15 cellular contexts compared by ENCODE assay signal in genomic region chr17:48614904-48615211, GRCh38. TPM values are rescaled to one million over a fixed set of nuclear protein-coding genes. Genes with fewer than 3 reads are reported as not detected.
DNase-seq lines count a peak whose midpoint lies in the region; ATAC-seq and TF ChIP-seq lines count a peak whose summit lies in the region.
"Had no signal": no experiment of that assay in that cellular context is flagged by ENCODE, and none has a peak within 500 bp of the region (broad histone marks: within the 10 kb centered on the region; RNA-seq: fewer than 3 reads in every experiment).

No MANE protein-coding gene starts in this region.

- no peak overlapping the region for H3K27ac Mint-ChIP-seq in activated CD4-positive, alpha-beta T cell treated with anti-CD3 and anti-CD28 coated beads for 36 hours

- H3K9ac ChIP-seq in smooth muscle cell (ENCODE audit: low read depth) (no peak overlapping the region), Karpas-422 (ENCODE audit: low read length) (no peak overlapping the region)

- intact Hi-C loops in activated CD4-positive, alpha-beta T cell treated with anti-CD3 and anti-CD28 coated beads for 36 hours (cut with DNase I, micrococcal nuclease): loop anchor here (2.0 to 10.0 kb wide), 5 partner anchors 102 to 483 kb away; partner anchors contain the start of genes PRAC1 (in 1 of the 2) and PRAC2 (in 1 of the 2)

- H3K4me2 ChIP-seq in smooth muscle cell (peak overlapping the region; percentile 98), Karpas-422 (ENCODE audit: low read depth, low read length, poor library complexity, severe bottlenecking) (no peak overlapping the region)

- H3K27me3 Mint-ChIP-seq in activated CD4-positive, alpha-beta T cell treated with anti-CD3 and anti-CD28 coated beads for 36 hours: peaks cover 74% of the 10 kb centered on the region

- no peaks in the 10 kb centered on the region for H3K36me3 Mint-ChIP-seq in activated CD4-positive, alpha-beta T cell treated with anti-CD3 and anti-CD28 coated beads for 36 hours (ENCODE audit: low read depth)
- H3K36me3 Mint-ChIP-seq: activated CD4-positive, alpha-beta memory T cell treated with anti-CD3 and anti-CD28 coated beads for 36 hours had no signal

- H3K9me3 ChIP-seq in MG63 (no peaks in the 10 kb centered on the region), smooth muscle cell (replicated peaks; ENCODE audit: low read depth) (no peaks in the 10 kb centered on the region), Karpas-422 (ENCODE audit: low read length) (no peaks in the 10 kb centered on the region)
- H3K9me3 ChIP-seq: heart left ventricle had no signal

- POLR2A ChIA-PET in activated CD4-positive, alpha-beta T cell treated with anti-CD3 and anti-CD28 coated beads for 36 hours (lab: Charles Lee): no interaction called here

- H3K4me3 Mint-ChIP-seq in activated CD4-positive, alpha-beta T cell treated with anti-CD3 and anti-CD28 coated beads for 36 hours: peak overlapping the region; percentile 2

- no peaks in the 10 kb centered on the region for H3K9me3 Mint-ChIP-seq in activated CD4-positive, alpha-beta T cell treated with anti-CD3 and anti-CD28 coated beads for 36 hours (ENCODE audit: low read depth)
- H3K9me3 Mint-ChIP-seq: activated CD4-positive, alpha-beta memory T cell treated with anti-CD3 and anti-CD28 coated beads for 36 hours had no signal

- H3K4me1 ChIP-seq in smooth muscle cell (ENCODE audit: low read depth) (peaks cover 14% of the 10 kb centered on the region), Karpas-422 (ENCODE audit: low read length) (peaks cover 35% of the 10 kb centered on the region)

- H4K20me1 ChIP-seq in smooth muscle cell (ENCODE audit: low read depth) (peaks cover 30% of the 10 kb centered on the region), Karpas-422 (ENCODE audit: insufficient read depth, low read depth, low read length) (no peaks in the 10 kb centered on the region)

- peaks cover 8% of the 10 kb centered on the region for H3F3A ChIP-seq in smooth muscle cell (ENCODE audit: low read depth)

- DNase-seq in activated CD4-positive, alpha-beta T cell treated with anti-CD3 and anti-CD28 coated beads for 36 hours: no peak
- no peak for DNase-seq in activated CD4-positive, alpha-beta T cell treated with anti-CD3 and anti-CD28 coated beads, Interleukin-2, amount 50 U/mL, for 1 hour
- no peak for DNase-seq in MG63
- no peak for DNase-seq in epithelial cell of proximal tubule (ENCODE audit: low read depth)
- no peak for DNase-seq in smooth muscle cell (lab: John Stamatoyannopoulos, UW; ENCODE audit: unreplicated experiment)
- DNase-seq in OCI-M1 (lab: John Stamatoyannopoulos, UW): no peak
- no peak for DNase-seq in Karpas-422
- DNase-seq: heart left ventricle, NCI-H1436, NCI-H446, small intestine had no signal

- H3K79me2 ChIP-seq in smooth muscle cell (ENCODE audit: low read depth) (peaks cover 54% of the 10 kb centered on the region), Karpas-422 (ENCODE audit: low read length) (no peaks in the 10 kb centered on the region)

- CTCF ChIA-PET in activated CD4-positive, alpha-beta T cell treated with anti-CD3 and anti-CD28 coated beads for 36 hours (lab: Charles Lee): interaction anchor here (0.7 to 2.6 kb wide), 4 partner anchors 11 to 43 kb away, joined by 3 to 11 read pairs (median 7); partner anchors contain the start of gene HOXB9

- TF ChIP-seq CTCF in epithelial cell of proximal tubule (conservative IDR thresholded peaks at IDR 0.05; ENCODE audit: low read depth, low read length) (no peak), smooth muscle cell (IDR thresholded peaks at IDR 0.05; ENCODE audit: borderline replicate concordance, insufficient read depth, poor library complexity, severe bottlenecking) (no peak)

- H3K27me3 ChIP-seq in MG63: peaks cover 5% of the 10 kb centered on the region
- H3K27me3 ChIP-seq in smooth muscle cell (ENCODE audit: low read depth): peaks cover 58% of the 10 kb centered on the region
- no peaks in the 10 kb centered on the region for H3K27me3 ChIP-seq in Karpas-422 (ENCODE audit: low read length)

- H3K36me3 ChIP-seq in MG63 (no peaks in the 10 kb centered on the region), smooth muscle cell (ENCODE audit: low read depth) (no peaks in the 10 kb centered on the region), Karpas-422 (ENCODE audit: insufficient read depth, low read length) (no peaks in the 10 kb centered on the region)
- H3K36me3 ChIP-seq: heart left ventricle had no signal

- peaks cover 55% of the 10 kb centered on the region for H3K4me1 Mint-ChIP-seq in activated CD4-positive, alpha-beta T cell treated with anti-CD3 and anti-CD28 coated beads for 36 hours

- H2AFZ ChIP-seq in smooth muscle cell (ENCODE audit: low read depth): no peak overlapping the region
- no peak overlapping the region for H2AFZ ChIP-seq in Karpas-422 (ENCODE audit: low read length)

- H3K9me2 ChIP-seq in Karpas-422 (replicated peaks; ENCODE audit: insufficient read depth, low read length): no peaks in the 10 kb centered on the region

- under 1% methylated on average over 11 of the region's 11 CpGs for WGBS in smooth muscle cell (ENCODE audit: low lambda C conversion rate)

- peak overlapping the region; percentile 47 for H3K27ac ChIP-seq in smooth muscle cell (ENCODE audit: low read depth)
- no peak overlapping the region for H3K27ac ChIP-seq in Karpas-422 (ENCODE audit: low read length)
- H3K27ac ChIP-seq: heart left ventricle had no signal

- H3K4me3 ChIP-seq in MG63 (peak overlapping the region; percentile 62), epithelial cell of proximal tubule (ENCODE audit: low read depth, low read length) (peak overlapping the region; percentile 86), smooth muscle cell (peak overlapping the region; percentile 69), Karpas-422 (ENCODE audit: low read length) (no peak overlapping the region)

- no peak for ATAC-seq in activated CD4-positive, alpha-beta T cell treated with anti-CD3 and anti-CD28 coated beads for 36 hours
- ATAC-seq in GM19324 (IDR thresholded peaks at IDR 0.05; ENCODE audit: low FRiP score, unreplicated experiment): no peak
- ATAC-seq: heart left ventricle, left colon had no signal

RNA-seq across cellular contexts. Expression of gene HOXB8, which starts 0.2 kb away (rescaled TPM):
- not detected for total RNA-seq in activated CD4-positive, alpha-beta T cell treated with anti-CD3 and anti-CD28 coated beads for 36 hours
- 3.8 and 4.8 TPM in 2 replicates for total RNA-seq in MG63 (2014; rRNA removed; shearing (Covaris generic); ENCODE audit: low replicate concordance)
- 12.7 and 21.4 TPM in 2 replicates for total RNA-seq in epithelial cell of proximal tubule
- 2.0 and 3.8 TPM in 2 replicates for total RNA-seq in smooth muscle cell
- 0.15 and 0.94 TPM in 2 replicates for polyA plus RNA-seq in smooth muscle cell
- 4.2 TPM in 1 of 2 replicates, not detected in the other for total RNA-seq in Karpas-422 (2014; rRNA removed; shearing (Covaris generic); ENCODE audit: low replicate concordance)
- total RNA-seq: activated CD4-positive, alpha-beta memory T cell treated with anti-CD3 and anti-CD28 coated beads for 36 hours; heart left ventricle; T-helper 2 cell treated with Interferon-gamma antibody and Interleukin-4, amounts not matched to agents 100 ng/mL and 5 ng/mL, for 36 hours had no signal
- polyA plus RNA-seq: heart left ventricle had no signal

RNA-seq across cellular contexts. Expression of gene HOXB7, which starts 4.0 kb away (rescaled TPM):
- total RNA-seq in activated CD4-positive, alpha-beta T cell treated with anti-CD3 and anti-CD28 coated beads for 36 hours: under 1 TPM; 0.25 to 0.30 TPM
- 9.8 and 30.6 TPM in 2 replicates for total RNA-seq in MG63 (2014; rRNA removed; shearing (Covaris generic); ENCODE audit: low replicate concordance)
- total RNA-seq in epithelial cell of proximal tubule (24.9 and 26.0 TPM in 2 replicates), smooth muscle cell (13.7 and 16.1 TPM in 2 replicates)
- polyA plus RNA-seq in smooth muscle cell: 29.7 and 33.4 TPM in 2 replicates
- 9.7 and 12.1 TPM in 2 replicates for total RNA-seq in Karpas-422 (2014; rRNA removed; shearing (Covaris generic); ENCODE audit: low replicate concordance)

RNA-seq across cellular contexts. Expression of gene HOXB6, which starts 10.1 kb away (rescaled TPM):
- not detected for total RNA-seq in activated CD4-positive, alpha-beta T cell treated with anti-CD3 and anti-CD28 coated beads for 36 hours
- total RNA-seq in MG63 (2014; rRNA removed; shearing (Covaris generic); ENCODE audit: low replicate concordance): 7.0 and 7.7 TPM in 2 replicates
- total RNA-seq in epithelial cell of proximal tubule (42.9 and 55.6 TPM in 2 replicates), smooth muscle cell (6.3 and 7.2 TPM in 2 replicates)
- polyA plus RNA-seq in smooth muscle cell: 9.3 and 10.3 TPM in 2 replicates
- total RNA-seq in Karpas-422 (2014; rRNA removed; shearing (Covaris generic); ENCODE audit: low replicate concordance): 0.48 and 0.65 TPM in 2 replicates
- total RNA-seq: T-helper 2 cell treated with Interferon-gamma antibody and Interleukin-4, amounts not matched to agents 100 ng/mL and 5 ng/mL, for 36 hours had no signal

RNA-seq across cellular contexts. Expression of gene HOXB9, which starts 11.3 kb away (rescaled TPM):
- total RNA-seq in activated CD4-positive, alpha-beta T cell treated with anti-CD3 and anti-CD28 coated beads for 36 hours: 1 to 10 TPM; 1.9 to 2.5 TPM
- total RNA-seq in MG63 (2014; rRNA removed; shearing (Covaris generic); ENCODE audit: low replicate concordance): 7.3 and 21.0 TPM in 2 replicates
- 74.5 and 83.8 TPM in 2 replicates for total RNA-seq in epithelial cell of proximal tubule
- 24.3 and 25.8 TPM in 2 replicates for total RNA-seq in smooth muscle cell
- 6.9 and 13.8 TPM in 2 replicates for polyA plus RNA-seq in smooth muscle cell
- 0.82 and 3.1 TPM in 2 replicates for total RNA-seq in Karpas-422 (2014; rRNA removed; shearing (Covaris generic); ENCODE audit: low replicate concordance)
- total RNA-seq: heart left ventricle had no signal
- polyA plus RNA-seq: heart left ventricle had no signal

RNA-seq across cellular contexts. Expression of gene HOXB5, which starts 21.3 kb away (rescaled TPM):
- not detected for total RNA-seq in activated CD4-positive, alpha-beta T cell treated with anti-CD3 and anti-CD28 coated beads for 36 hours
- not detected in 2 replicates for total RNA-seq in MG63 (2014; rRNA removed; shearing (Covaris generic); ENCODE audit: low replicate concordance)
- total RNA-seq in epithelial cell of proximal tubule: 2.8 and 5.5 TPM in 2 replicates
- total RNA-seq in smooth muscle cell: 0.49 and 0.94 TPM in 2 replicates
- polyA plus RNA-seq in smooth muscle cell: 1.4 and 1.8 TPM in 2 replicates
- total RNA-seq in Karpas-422 (2014; rRNA removed; shearing (Covaris generic); ENCODE audit: low replicate concordance): not detected in 2 replicates
- total RNA-seq: activated CD4-positive, alpha-beta memory T cell treated with anti-CD3 and anti-CD28 coated beads for 36 hours had no signal
